27 cellular contexts compared by ENCODE assay signal in the genomic region with DNA sequence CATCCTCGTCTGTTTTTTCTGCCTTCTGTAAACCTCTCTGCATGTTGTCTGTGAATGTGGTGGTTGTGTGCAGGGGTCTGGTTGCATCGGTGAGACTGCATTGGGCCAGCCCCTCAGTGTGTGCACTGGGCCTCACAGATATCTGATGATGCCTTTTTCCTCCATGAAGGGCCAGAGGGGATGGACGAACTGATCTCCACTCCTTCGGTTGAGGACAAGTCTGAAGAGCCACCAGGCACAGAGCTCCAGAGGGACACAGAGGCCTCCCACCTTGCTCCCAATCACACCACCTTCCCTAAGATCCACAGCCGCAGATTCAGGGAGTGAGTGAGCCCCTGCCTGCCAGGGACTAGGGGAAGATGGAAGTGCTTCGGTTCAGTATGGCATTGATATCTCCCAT.
"Had no signal": no experiment of that assay in that cellular context is flagged by ENCODE, and none has a peak within 500 bp of the region (broad histone marks: within the 10 kb centered on the region; RNA-seq: fewer than 3 reads in every experiment).

No MANE protein-coding gene starts in this region.

- H3K27me3 ChIP-seq: brain microvascular endothelial cell, dorsolateral prefrontal cortex, foreskin keratinocyte, gastroesophageal sphincter had no signal

- H3K4me3 Mint-ChIP-seq: activated CD4-positive, alpha-beta memory T cell treated with anti-CD3 and anti-CD28 coated beads for 36 hours; activated CD4-positive, alpha-beta T cell treated with anti-CD3 and anti-CD28 coated beads for 36 hours; activated CD4-positive, alpha-beta T cell treated with anti-CD3 and anti-CD28 coated beads, Interleukin-2, amount 10 ng/mL, durations not matched to agents 24 days and 14 days; activated CD8-positive, alpha-beta memory T cell treated with anti-CD3 and anti-CD28 coated beads, Interleukin-2, amount 10 ng/mL, durations not matched to agents 7 days and 5 days; activated CD8-positive, alpha-beta T cell treated with anti-CD3 and anti-CD28 coated beads, Interleukin-2, amount 10 ng/mL, durations not matched to agents 7 days and 5 days; activated naive CD4-positive, alpha-beta T cell treated with anti-CD3 and anti-CD28 coated beads for 36 hours; activated naive CD8-positive, alpha-beta T cell; central memory CD8-positive, alpha-beta T cell; dendritic cell treated with granulocyte-macrophage colony-stimulating factor and Interleukin-4, amounts not matched to agents 40 ng/mL and 50 ng/mL, for 4 days; endodermal cell had no signal

- ATAC-seq: activated CD4-positive, alpha-beta T cell treated with anti-CD3 and anti-CD28 coated beads for 36 hours; activated CD8-positive, alpha-beta memory T cell treated with anti-CD3 and anti-CD28 coated beads, Interleukin-2, amount 10 ng/mL, durations not matched to agents 7 days and 5 days; activated CD8-positive, alpha-beta T cell treated with anti-CD3 and anti-CD28 coated beads, Interleukin-2, amount 10 ng/mL, durations not matched to agents 7 days and 5 days; esophagus mucosa; foreskin keratinocyte; gastroesophageal sphincter had no signal

- H3K4me3 ChIP-seq: coronary artery, dorsolateral prefrontal cortex, gastroesophageal sphincter had no signal

- H3K4me1 Mint-ChIP-seq: endodermal cell had no signal

- DNase-seq: activated CD4-positive, alpha-beta memory T cell treated with anti-CD3 and anti-CD28 coated beads for 36 hours; activated CD4-positive, alpha-beta T cell treated with anti-CD3 and anti-CD28 coated beads for 36 hours; activated CD4-positive, alpha-beta T cell treated with anti-CD3 and anti-CD28 coated beads, Interleukin-2, amount 10 ng/mL, durations not matched to agents 24 days and 14 days; activated CD4-positive, CD25-positive, alpha-beta regulatory T cell; activated CD4-positive, CD25-positive, alpha-beta regulatory T cell treated with anti-CD3 and anti-CD28 coated beads, Interleukin-2, amount 50 U/mL, for 72 hours; activated CD8-positive, alpha-beta memory T cell treated with anti-CD3 and anti-CD28 coated beads, Interleukin-2, amount 10 ng/mL, durations not matched to agents 7 days and 5 days; activated CD8-positive, alpha-beta memory T cell treated with anti-CD3 and anti-CD28 coated beads, Interleukin-2, amount 50 U/mL, for 4 hours; activated CD8-positive, alpha-beta T cell treated with anti-CD3 and anti-CD28 coated beads, Interleukin-2, amount 10 ng/mL, durations not matched to agents 7 days and 5 days; activated effector memory CD4-positive, alpha-beta T cell treated with anti-CD3 and anti-CD28 coated beads, Interleukin-2, amount 50 U/mL, for 16 hours; activated naive CD4-positive, alpha-beta T cell treated with anti-CD3 and anti-CD28 coated beads for 36 hours; activated T-cell treated with anti-CD3 and anti-CD28 coated beads, Interleukin-2, amount 50 U/mL, for 1 hour; amniotic stem cell; anterior cingulate cortex; brain microvascular endothelial cell; dorsolateral prefrontal cortex; effector memory CD4-positive, alpha-beta T cell; endodermal cell; foreskin keratinocyte; T-helper 1 cell; T-helper 2 cell had no signal

- H3K9me3 ChIP-seq: gastroesophageal sphincter had no signal

- H3K27me3 Mint-ChIP-seq: activated CD4-positive, alpha-beta memory T cell treated with anti-CD3 and anti-CD28 coated beads for 36 hours; activated CD4-positive, alpha-beta T cell treated with anti-CD3 and anti-CD28 coated beads for 36 hours; activated CD4-positive, alpha-beta T cell treated with anti-CD3 and anti-CD28 coated beads, Interleukin-2, amount 10 ng/mL, durations not matched to agents 24 days and 14 days; activated CD8-positive, alpha-beta memory T cell treated with anti-CD3 and anti-CD28 coated beads, Interleukin-2, amount 10 ng/mL, durations not matched to agents 7 days and 5 days; activated naive CD8-positive, alpha-beta T cell; central memory CD8-positive, alpha-beta T cell; dendritic cell treated with granulocyte-macrophage colony-stimulating factor and Interleukin-4, amounts not matched to agents 40 ng/mL and 50 ng/mL, for 4 days had no signal

- H3K9me3 Mint-ChIP-seq: activated CD4-positive, alpha-beta memory T cell treated with anti-CD3 and anti-CD28 coated beads for 36 hours; activated CD4-positive, alpha-beta T cell treated with anti-CD3 and anti-CD28 coated beads, Interleukin-2, amount 10 ng/mL, durations not matched to agents 24 days and 14 days; activated naive CD4-positive, alpha-beta T cell treated with anti-CD3 and anti-CD28 coated beads for 36 hours; central memory CD8-positive, alpha-beta T cell; dendritic cell treated with granulocyte-macrophage colony-stimulating factor and Interleukin-4, amounts not matched to agents 40 ng/mL and 50 ng/mL, for 4 days; endodermal cell had no signal

- H3K4me1 ChIP-seq: foreskin keratinocyte had no signal

- H3K27ac Mint-ChIP-seq: activated CD4-positive, alpha-beta memory T cell treated with anti-CD3 and anti-CD28 coated beads for 36 hours; activated CD4-positive, alpha-beta T cell treated with anti-CD3 and anti-CD28 coated beads for 36 hours; activated CD4-positive, alpha-beta T cell treated with anti-CD3 and anti-CD28 coated beads, Interleukin-2, amount 10 ng/mL, durations not matched to agents 24 days and 14 days; activated CD8-positive, alpha-beta memory T cell treated with anti-CD3 and anti-CD28 coated beads, Interleukin-2, amount 10 ng/mL, durations not matched to agents 7 days and 5 days; activated CD8-positive, alpha-beta T cell treated with anti-CD3 and anti-CD28 coated beads, Interleukin-2, amount 10 ng/mL, durations not matched to agents 7 days and 5 days; activated naive CD4-positive, alpha-beta T cell treated with anti-CD3 and anti-CD28 coated beads for 36 hours; activated T-helper 2 cell treated with anti-CD3 and anti-CD28 coated beads, Interferon-gamma antibody, Interleukin-2, Interleukin-4, amounts not matched to agents 10 μg/mL and 5 μg/mL and 100 μg/mL, durations not matched to agents 14 hours and 24 hours and 36 hours; dendritic cell treated with granulocyte-macrophage colony-stimulating factor and Interleukin-4, amounts not matched to agents 40 ng/mL and 50 ng/mL, for 4 days; endodermal cell had no signal

- H3K27ac ChIP-seq: brain microvascular endothelial cell, coronary artery, dorsolateral prefrontal cortex, foreskin keratinocyte, gastroesophageal sphincter had no signal
